Comparison of ENCODE assay signal across 6 cellular contexts in genomic region chr6:160197662-160198061, GRCh38.
"Had no signal": no experiment of that assay in that cellular context is flagged by ENCODE, and none has a peak within 500 bp of the region (broad histone marks: within the 10 kb centered on the region; RNA-seq: fewer than 3 reads in every experiment).

No MANE protein-coding gene starts in this region.

- DNase-seq: IMR-90, KBM-7 had no signal

- H3K4me3 ChIP-seq: K562 had no signal

- H3K27ac ChIP-seq: HL-60 had no signal

- H3K36me3 Mint-ChIP-seq: IgD-negative memory B cell had no signal

- FAIRE-seq: HTR-8/SVneo, K562 had no signal

- H3K27ac Mint-ChIP-seq: IgD-negative memory B cell had no signal

- H3K4me3 Mint-ChIP-seq: IgD-negative memory B cell had no signal

- ATAC-seq: K562 had no signal
